ENCODE assay signal across 9 cellular contexts in the genomic region with DNA sequence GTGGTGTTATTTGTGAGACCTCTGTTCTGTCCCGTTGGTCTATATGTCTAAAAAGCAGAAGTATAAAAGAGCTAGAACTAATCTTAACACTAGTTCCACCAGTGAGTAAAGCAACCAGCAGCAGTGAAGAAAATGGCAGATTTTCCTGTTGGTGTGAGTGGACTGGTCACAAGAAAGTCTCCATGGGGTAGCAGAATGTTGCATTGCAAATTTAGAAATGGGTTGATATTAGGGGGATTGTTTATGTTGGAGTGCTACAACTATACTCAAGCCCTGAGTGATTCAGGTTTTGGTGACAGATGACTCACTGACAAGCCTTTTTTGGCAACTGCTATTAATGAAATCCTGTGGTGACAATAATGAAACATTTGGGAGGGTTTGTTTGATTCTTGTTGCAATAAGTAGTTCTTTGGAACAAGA. TPM values are rescaled to one million over a fixed set of nuclear protein-coding genes. Genes with fewer than 3 reads are reported as not detected.
DNase-seq lines count a peak whose midpoint lies in the region; ATAC-seq, FAIRE-seq and TF ChIP-seq lines count a peak whose summit lies in the region.
"Had no signal": no experiment of that assay in that cellular context is flagged by ENCODE, and none has a peak within 500 bp of the region (broad histone marks: within the 10 kb centered on the region; RNA-seq: fewer than 3 reads in every experiment).

No MANE protein-coding gene starts in this region.

- peaks cover 60% of the 10 kb centered on the region for H3K4me1 Mint-ChIP-seq in activated T-cell treated with anti-CD3 and anti-CD28 coated beads, Interleukin-2, amount 50 U/mL, for 4 hours (ENCODE audit: low read depth)

- H3K9me3 ChIP-seq in SJSA1 (replicated peaks), result no peaks in the 10 kb centered on the region

- H3K4me3 Mint-ChIP-seq in activated T-cell treated with anti-CD3 and anti-CD28 coated beads, Interleukin-2, amount 50 U/mL, for 4 hours, result no peak overlapping the region

- no peaks in the 10 kb centered on the region for H3K27me3 Mint-ChIP-seq in activated T-cell treated with anti-CD3 and anti-CD28 coated beads, Interleukin-2, amount 50 U/mL, for 4 hours (ENCODE audit: low read depth)

- ATAC-seq in activated T-cell treated with anti-CD3 and anti-CD28 coated beads, Interleukin-2, amount 50 U/mL, for 4 hours, result peak; percentile 48 to 55
- peak; percentile 51 for ATAC-seq in HG03060 (IDR thresholded peaks at IDR 0.05; ENCODE audit: low read depth, unreplicated experiment)

- peaks cover 15% of the 10 kb centered on the region for H3K36me3 Mint-ChIP-seq in activated T-cell treated with anti-CD3 and anti-CD28 coated beads, Interleukin-2, amount 50 U/mL, for 4 hours (ENCODE audit: insufficient read depth)

- H3K27ac ChIP-seq in SJSA1, result peak overlapping the region; percentile 77
- H3K27ac ChIP-seq: C4-2B had no signal

- H3K9me3 Mint-ChIP-seq in activated T-cell treated with anti-CD3 and anti-CD28 coated beads, Interleukin-2, amount 50 U/mL, for 4 hours, result no peaks in the 10 kb centered on the region

- H3K27me3 ChIP-seq in SJSA1 (replicated peaks), result no peaks in the 10 kb centered on the region

- peaks cover 27% of the 10 kb centered on the region for H3K36me3 ChIP-seq in SJSA1

- H3K4me3 ChIP-seq in SJSA1 (no peak overlapping the region), foreskin fibroblast (ENCODE audit: low read depth in 1 of 2, low read length in 2 of 2) (no peak overlapping the region)

- FAIRE-seq in D721Med (lab: Jason Lieb, UNC), result no peak

- peaks cover 38% of the 10 kb centered on the region for H3K4me1 ChIP-seq in SJSA1 (replicated peaks)

- no peak for TF ChIP-seq CTCF in foreskin fibroblast (IDR thresholded peaks at IDR 0.05; ENCODE audit: low read depth, low read length)
- no peak for TF ChIP-seq CTCF in D721Med (IDR thresholded peaks at IDR 0.05; ENCODE audit: insufficient read depth, missing control alignments)

- DNase-seq in activated T-cell treated with anti-CD3 and anti-CD28 coated beads, Interleukin-2, amount 50 U/mL, for 4 hours, result no peak
- no peak for DNase-seq in activated T-cell treated with anti-CD3 and anti-CD28 coated beads, Interleukin-2, amount 50 U/mL, for 1 hour
- peak in 1 of 2 experiments; percentile 64 for DNase-seq in SJSA1 (ENCODE audit: low read depth in 1 of 2, low spot score in 2 of 2)
- DNase-seq in foreskin fibroblast, result peak; percentile 66 to 74
- no peak for DNase-seq in stimulated activated CD4-positive, alpha-beta T cell treated with anti-CD3 and anti-CD28 coated beads, Interleukin-12 subunit alpha, Interleukin-12 subunit beta, amount 100 ng/mL, for 4 hours
- no peak for DNase-seq in NCI-H82 treated with DMSO at 0.1 percent for 48 hours (lab: John Stamatoyannopoulos, UW; ENCODE audit: unreplicated experiment)
- DNase-seq in D721Med (ENCODE audit: insufficient read length, low spot score), result no peak

RNA-seq across cellular contexts. Expression of a gene that starts 5.6 kb away (rescaled TPM):
- 10 to 100 TPM; 51.0 to 59.3 (median 52.7) TPM for total RNA-seq in activated T-cell treated with anti-CD3 and anti-CD28 coated beads, Interleukin-2, amount 50 U/mL, for 4 hours
- total RNA-seq in SJSA1 (2014; rRNA removed; shearing (Covaris generic)), result 26.8 and 30.2 TPM in 2 replicates

RNA-seq across cellular contexts. Expression of a gene that starts 10.8 kb away (rescaled TPM):
- total RNA-seq in activated T-cell treated with anti-CD3 and anti-CD28 coated beads, Interleukin-2, amount 50 U/mL, for 4 hours, result 100 to 1,000 TPM; 118 to 123 (median 120) TPM
- total RNA-seq in SJSA1 (2014; rRNA removed; shearing (Covaris generic)), result 52.0 and 138 TPM in 2 replicates

Comparison
In these comparisons a context has a peak if more than half of its experiments do, and no peak if none do; other contexts are left out.
1. DNase-seq: peak in foreskin fibroblast (2 of 2); none in activated T-cell treated with anti-CD3 and anti-CD28 coated beads, Interleukin-2, amount 50 U/mL, for 4 hours (single experiment), activated T-cell treated with anti-CD3 and anti-CD28 coated beads, Interleukin-2, amount 50 U/mL, for 1 hour (single experiment), stimulated activated CD4-positive, alpha-beta T cell treated with anti-CD3 and anti-CD28 coated beads, Interleukin-12 subunit alpha, Interleukin-12 subunit beta, amount 100 ng/mL, for 4 hours (single experiment), NCI-H82 treated with DMSO at 0.1 percent for 48 hours (single experiment) and D721Med (single experiment).